ENCODE assay signal across 18 cellular contexts in the genomic region with DNA sequence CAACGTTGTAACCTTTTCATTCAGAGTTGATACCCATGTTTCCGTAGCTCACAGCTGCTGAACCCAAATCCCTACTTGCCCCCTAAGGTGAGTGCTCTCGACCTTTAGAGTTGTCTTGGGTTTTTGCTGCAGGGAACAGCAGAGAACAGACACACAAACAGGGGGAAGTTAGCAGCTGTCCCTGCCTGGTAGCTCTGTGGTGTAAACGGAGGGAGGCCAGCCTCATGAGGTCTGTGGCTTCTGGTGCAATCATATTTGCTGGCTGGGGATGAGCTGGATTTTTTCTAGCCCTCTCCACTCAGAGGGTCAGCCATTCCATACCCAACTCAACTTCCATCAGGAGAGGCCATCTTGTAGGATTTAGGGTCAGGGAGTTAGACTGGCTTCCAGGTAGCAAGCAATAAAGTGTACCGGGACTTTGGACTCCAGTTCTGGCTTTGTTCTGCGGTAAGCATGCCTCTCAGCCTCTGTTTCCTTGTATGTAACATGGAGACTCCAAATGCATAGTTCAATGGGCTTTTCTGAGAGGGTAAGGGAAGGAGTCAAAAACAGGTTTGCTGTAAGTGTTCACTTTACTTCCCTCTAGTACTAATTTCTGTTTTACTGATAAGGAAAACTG.
DNase-seq lines count a peak whose midpoint lies in the region; ATAC-seq and TF ChIP-seq lines count a peak whose summit lies in the region.
"Had no signal": no experiment of that assay in that cellular context is flagged by ENCODE, and none has a peak within 500 bp of the region (broad histone marks: within the 10 kb centered on the region; RNA-seq: fewer than 3 reads in every experiment).

No MANE protein-coding gene starts in this region.

- no peak overlapping the region for H2BK120ac ChIP-seq in neuronal stem cell (ENCODE audit: low read depth, low read length)

- no peak overlapping the region for H3K14ac ChIP-seq in neuronal stem cell (ENCODE audit: low read length)

- H3K9ac ChIP-seq in BLaER1 (no peak overlapping the region), neuronal stem cell (ENCODE audit: low read depth, low read length, poor library complexity) (no peak overlapping the region)

- H3K4me1 ChIP-seq in BLaER1: peaks cover 34% of the 10 kb centered on the region
- no peaks in the 10 kb centered on the region for H3K4me1 ChIP-seq in mucosa of descending colon (ENCODE audit: low read depth)
- H3K4me1 ChIP-seq in neuronal stem cell (ENCODE audit: control insufficient read depth in 2 of 2, insufficient read depth in 1 of 2, low read depth in 1 of 2, low read length in 2 of 2): peaks cover 0 to 5% of the 10 kb centered on the region in 2 donors

- H4K91ac ChIP-seq in neuronal stem cell (ENCODE audit: low read depth, low read length, poor library complexity): no peak overlapping the region

- H2BK15ac ChIP-seq in neuronal stem cell (ENCODE audit: low read length): no peak overlapping the region

- H3K79me1 ChIP-seq in neuronal stem cell (ENCODE audit: low read depth, low read length): no peaks in the 10 kb centered on the region

- intact Hi-C loops in mucosa of descending colon (cut with DNase I, micrococcal nuclease): no loop called here

- no peaks in the 10 kb centered on the region for H3K27me3 ChIP-seq in BLaER1
- peaks cover 0 to 7% (median 0%) of the 10 kb centered on the region in 3 experiments for H3K27me3 ChIP-seq in neuronal stem cell (ENCODE audit: control insufficient read depth in 3 of 3, insufficient read depth in 3 of 3, low read depth in 1 of 3, low read length in 3 of 3)

- ATAC-seq in mucosa of descending colon (peak; percentile 72), T-cell (replicated peaks in 1 of 4) (no peak), HG03108 (IDR thresholded peaks at IDR 0.05; ENCODE audit: unreplicated experiment) (no peak)

- H2BK5ac ChIP-seq in neuronal stem cell (ENCODE audit: low read length): no peak overlapping the region

- peak; percentile 74 for DNase-seq in NB4 (ENCODE audit: low read depth)
- peak; percentile 39 for DNase-seq in SKM-1 treated with dmso at 0.1 percent for 144 hours (lab: John Stamatoyannopoulos, UW; ENCODE audit: unreplicated experiment)
- DNase-seq in mucosa of descending colon: peak in 1 of 3 donors; percentile 30
- no peak for DNase-seq in neuronal stem cell (ENCODE audit: low spot score)
- DNase-seq in HCEC 1CT: no peak
- DNase-seq in T-cell: no peak
- DNase-seq: 8988T, Kasumi-1, NCI-H1105 treated with DMSO at 0.1 percent for 48 hours, NCI-H2029 treated with DMSO at 0.1 percent for 48 hours, NCI-H2171, NCI-H524 treated with DMSO at 0.1 percent for 48 hours, SHP77 treated with DMSO at 0.1 percent for 48 hours had no signal

- H3K4ac ChIP-seq in neuronal stem cell (ENCODE audit: low read length): no peak overlapping the region

- CTCF ChIA-PET in T-cell (lab: Charles Lee): no interaction called here

- no peaks in the 10 kb centered on the region for H3K36me3 Mint-ChIP-seq in T-cell
- H3K36me3 Mint-ChIP-seq: CD14-positive monocyte had no signal

- TF ChIP-seq POLR2A in NB4 (IDR thresholded peaks at IDR 0.05; ENCODE audit: extremely low read depth, insufficient read length): no peak

- no peaks in the 10 kb centered on the region for H3K9me3 Mint-ChIP-seq in T-cell
- H3K9me3 Mint-ChIP-seq: CD14-positive monocyte had no signal

- H2AK5ac ChIP-seq in neuronal stem cell (ENCODE audit: low read depth, low read length): no peak overlapping the region

- H3K27me3 Mint-ChIP-seq in T-cell: no peaks in the 10 kb centered on the region

- H3K27ac Mint-ChIP-seq in T-cell: no peak overlapping the region

- TF ChIP-seq CTCF in NB4 (IDR thresholded peaks at IDR 0.05; ENCODE audit: low read depth, low read length): no peak
- TF ChIP-seq CTCF in mucosa of descending colon (IDR thresholded peaks at IDR 0.05): no peak

- H3K23ac ChIP-seq in neuronal stem cell (ENCODE audit: low read depth, low read length, poor library complexity): no peak overlapping the region

- no peak overlapping the region for H4K8ac ChIP-seq in neuronal stem cell (ENCODE audit: low read depth, low read length)

- no peak overlapping the region for H3K27ac ChIP-seq in BLaER1
- no peak overlapping the region for H3K27ac ChIP-seq in neuronal stem cell (replicated peaks; ENCODE audit: low read length)
- H3K27ac ChIP-seq: RWPE1, SK-N-MC had no signal

- POLR2A ChIA-PET in T-cell (lab: Charles Lee): no interaction called here

- H3K4me3 ChIP-seq in BLaER1: no peak overlapping the region
- no peak overlapping the region for H3K4me3 ChIP-seq in NB4 (ENCODE audit: low read depth, low read length)
- H3K4me3 ChIP-seq in mucosa of descending colon: no peak overlapping the region
- no peak overlapping the region for H3K4me3 ChIP-seq in neuronal stem cell (ENCODE audit: low read length in 2 of 2)
- H3K4me3 ChIP-seq: SK-N-MC had no signal

- no peaks in the 10 kb centered on the region for H4K20me1 ChIP-seq in BLaER1

- H3K36me3 ChIP-seq in BLaER1 (no peaks in the 10 kb centered on the region), mucosa of descending colon (ENCODE audit: low read depth) (no peaks in the 10 kb centered on the region), neuronal stem cell (replicated peaks in 1 of 2; ENCODE audit: control insufficient read depth in 2 of 2, insufficient read depth in 2 of 2, low read length in 2 of 2) (no peaks in the 10 kb centered on the region)

- H3K9me3 ChIP-seq in BLaER1 (no peaks in the 10 kb centered on the region), mucosa of descending colon (no peaks in the 10 kb centered on the region), neuronal stem cell (replicated peaks in 1 of 2; ENCODE audit: control insufficient read depth in 2 of 2, insufficient read depth in 1 of 2, low read depth in 1 of 2, low read length in 2 of 2) (no peaks in the 10 kb centered on the region)

- no peak overlapping the region for H2BK12ac ChIP-seq in neuronal stem cell (ENCODE audit: low read length)

- no CpG with 5 or more reads among the region's 6 CpGs for WGBS in neuronal stem cell (ENCODE audit: extremely low coverage in 2 of 2, insufficient read length in 2 of 2, insufficient replicate concordance in 1 of 2), 2 donors

- H3K4me2 ChIP-seq in BLaER1: peak overlapping the region; percentile 84; the same call in 1 of the 2 replicates
- no peak overlapping the region for H3K4me2 ChIP-seq in neuronal stem cell (ENCODE audit: insufficient read depth, low read length, poor library complexity, severe bottlenecking)

- H3K4me1 Mint-ChIP-seq in T-cell: no peaks in the 10 kb centered on the region

- H3K4me3 Mint-ChIP-seq in T-cell: no peak overlapping the region
- H3K4me3 Mint-ChIP-seq: CD14-positive monocyte had no signal

- no peak overlapping the region for H2AFZ ChIP-seq in neuronal stem cell (ENCODE audit: low read length)

- H3K18ac ChIP-seq in neuronal stem cell (ENCODE audit: low read length): no peak overlapping the region

Comparison
In these comparisons a context has a peak if more than half of its experiments do, and no peak if none do; other contexts are left out.
1. DNase-seq: peak in NB4 (single experiment) and SKM-1 treated with dmso at 0.1 percent for 144 hours (single experiment); none in neuronal stem cell (single experiment), HCEC 1CT (single experiment) and T-cell (0 of 34).